In the genomic region with DNA sequence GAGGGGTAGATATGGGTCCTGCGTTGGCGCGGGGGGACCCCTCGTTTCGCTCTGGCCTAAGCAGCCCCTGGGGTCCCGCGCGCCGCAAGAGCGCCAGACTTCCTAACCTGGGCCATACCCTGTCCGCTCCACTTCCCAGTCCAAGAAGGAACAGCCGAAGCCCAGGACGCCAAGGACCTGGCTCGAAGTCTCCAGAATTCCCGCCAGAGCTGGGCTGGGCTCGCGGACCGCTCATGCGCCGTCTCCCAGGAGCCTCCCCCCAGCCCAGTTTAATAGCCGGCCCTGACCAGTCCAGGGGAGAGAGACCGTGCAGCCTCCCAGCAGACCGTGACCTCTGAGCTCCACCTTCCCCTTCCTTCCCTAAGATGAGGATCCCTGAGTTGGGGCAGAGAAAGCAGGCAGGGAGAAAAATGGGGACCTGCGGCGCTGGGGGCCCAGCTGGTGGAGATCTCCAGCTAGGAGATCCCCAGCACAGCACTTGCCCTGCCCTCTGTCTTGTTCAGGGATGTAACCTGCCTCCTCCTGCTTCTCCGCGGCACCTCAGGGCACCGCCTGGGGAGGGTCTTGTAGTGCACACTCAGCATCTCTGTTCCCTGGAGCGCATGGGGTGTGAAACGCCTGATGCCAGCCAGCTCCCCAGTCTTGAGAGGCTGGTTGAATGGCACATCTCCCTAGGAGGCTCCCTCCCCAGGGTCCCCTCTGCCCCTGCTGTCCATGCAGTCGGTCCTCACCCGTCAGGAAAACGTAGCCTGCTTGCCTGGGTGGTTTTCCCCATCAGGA, we compare ENCODE assay signal across 8 cellular contexts. TPM values are rescaled to one million over a fixed set of nuclear protein-coding genes. Genes with fewer than 3 reads are reported as not detected.
A peak's percentile ranks its signal among the peaks of the same experiment; 100 is the strongest.
DNase-seq lines count a peak whose midpoint lies in the region; ATAC-seq and TF ChIP-seq lines count a peak whose summit lies in the region.

No MANE protein-coding gene starts in this region.

- no peaks in the 10 kb centered on the region for H3K4me1 ChIP-seq in parathyroid adenoma

- intact Hi-C loops in activated CD4-positive, alpha-beta memory T cell treated with anti-CD3 and anti-CD28 coated beads for 36 hours (cut with micrococcal nuclease): loop anchor here (1.0 to 10.0 kb wide), 4 partner anchors 13 to 172 kb away; partner anchors contain the start of genes FAM53A, TACC3 and TMEM129
- intact Hi-C loops in head of caudate nucleus (cut with DNase I): loop anchor here (1.0 kb wide), 1 partner anchor 14 kb away; the partner anchor contains the start of gene NSD2

- CTCF ChIA-PET in activated CD4-positive, alpha-beta memory T cell treated with anti-CD3 and anti-CD28 coated beads for 36 hours (lab: Charles Lee): interaction anchor here (0.6 to 6.1 kb wide), 7 partner anchors 11 to 168 kb away, joined by 3 to 55 read pairs (median 5); no protein-coding TSS in a partner anchor

- H3K36me3 Mint-ChIP-seq in activated CD4-positive, alpha-beta memory T cell treated with anti-CD3 and anti-CD28 coated beads for 36 hours: peaks cover 8% of the 10 kb centered on the region

- H3K27me3 Mint-ChIP-seq in activated CD4-positive, alpha-beta memory T cell treated with anti-CD3 and anti-CD28 coated beads for 36 hours: no peaks in the 10 kb centered on the region

- H3K4me1 Mint-ChIP-seq in activated CD4-positive, alpha-beta memory T cell treated with anti-CD3 and anti-CD28 coated beads for 36 hours (ENCODE audit: low read depth): peaks cover 34% of the 10 kb centered on the region

- no peak for TF ChIP-seq CTCF in parathyroid adenoma (IDR thresholded peaks at IDR 0.05)

- peaks cover 10% of the 10 kb centered on the region for H3K79me2 ChIP-seq in parathyroid adenoma

- peak overlapping the region; percentile 79 for H3K4me3 Mint-ChIP-seq in activated CD4-positive, alpha-beta memory T cell treated with anti-CD3 and anti-CD28 coated beads for 36 hours

- H3K9ac ChIP-seq in parathyroid adenoma: no peak overlapping the region

- peak overlapping the region; percentile 65 for H3K27ac ChIP-seq in parathyroid adenoma

- DNase-seq in NCI-H748 (lab: John Stamatoyannopoulos, UW; ENCODE audit: unreplicated experiment) (peak; percentile 3), NCI-H748 treated with DMSO at 0.1 percent for 48 hours (lab: John Stamatoyannopoulos, UW) (no peak), head of caudate nucleus (peak in 25 of 42 donors; percentile 13 to 66 (median 40)), GDM1 (lab: John Stamatoyannopoulos, UW) (no peak)
- no peak for DNase-seq in activated CD4-positive, alpha-beta memory T cell treated with anti-CD3 and anti-CD28 coated beads for 36 hours
- DNase-seq in activated effector memory CD4-positive, alpha-beta T cell treated with Interleukin-2 at 50 U/mL for 16 hours: no peak

- no peaks in the 10 kb centered on the region for H3K9me3 Mint-ChIP-seq in activated CD4-positive, alpha-beta memory T cell treated with anti-CD3 and anti-CD28 coated beads for 36 hours

- POLR2A ChIA-PET in activated CD4-positive, alpha-beta memory T cell treated with anti-CD3 and anti-CD28 coated beads for 36 hours (lab: Charles Lee): interaction anchor here (0.9 to 3.6 kb wide), 5 partner anchors 8 to 174 kb away, joined by 3 to 31 read pairs (median 5); partner anchors contain the start of gene NSD2

- no peak overlapping the region for H3K27ac Mint-ChIP-seq in activated CD4-positive, alpha-beta memory T cell treated with anti-CD3 and anti-CD28 coated beads for 36 hours

- no peaks in the 10 kb centered on the region for H3K27me3 ChIP-seq in parathyroid adenoma (ENCODE audit: control insufficient read depth, insufficient read depth, low read length)

- H3K4me3 ChIP-seq in parathyroid adenoma (ENCODE audit: low read depth, low read length): peak overlapping the region; percentile 79

- no peaks in the 10 kb centered on the region for H3K36me3 ChIP-seq in parathyroid adenoma (ENCODE audit: control insufficient read depth, insufficient read depth, low read length)

- H3K9me3 ChIP-seq in parathyroid adenoma (ENCODE audit: control insufficient read depth, low read length): no peaks in the 10 kb centered on the region

- peak overlapping the region; percentile 93 for H2AFZ ChIP-seq in parathyroid adenoma

- peak overlapping the region; percentile 66 for H3K4me2 ChIP-seq in parathyroid adenoma (ENCODE audit: low read length)

- no peak for ATAC-seq in HG03457 (IDR thresholded peaks at IDR 0.05; ENCODE audit: unreplicated experiment)

RNA-seq across cellular contexts. Expression of gene LETM1, which starts 1.2 kb away (rescaled TPM):
- total RNA-seq in activated CD4-positive, alpha-beta memory T cell treated with anti-CD3 and anti-CD28 coated beads for 36 hours: 10 to 100 TPM; 41.1 to 42.6 TPM

RNA-seq across cellular contexts. Expression of gene NSD2, which starts 14.1 kb away (rescaled TPM):
- total RNA-seq in activated CD4-positive, alpha-beta memory T cell treated with anti-CD3 and anti-CD28 coated beads for 36 hours: 100 to 1,000 TPM; 197 to 199 TPM

Comparison
In these comparisons a context has a peak if more than half of its experiments do, and no peak if none do; other contexts are left out.
1. DNase-seq: peak in NCI-H748 (single experiment) and head of caudate nucleus (25 of 42); none in NCI-H748 treated with DMSO at 0.1 percent for 48 hours (single experiment), activated CD4-positive, alpha-beta memory T cell treated with anti-CD3 and anti-CD28 coated beads for 36 hours (single experiment), activated effector memory CD4-positive, alpha-beta T cell treated with Interleukin-2 at 50 U/mL for 16 hours (single experiment) and GDM1 (single experiment).